Comparison of ENCODE assay signal across 1 cellular context in the genomic region with DNA sequence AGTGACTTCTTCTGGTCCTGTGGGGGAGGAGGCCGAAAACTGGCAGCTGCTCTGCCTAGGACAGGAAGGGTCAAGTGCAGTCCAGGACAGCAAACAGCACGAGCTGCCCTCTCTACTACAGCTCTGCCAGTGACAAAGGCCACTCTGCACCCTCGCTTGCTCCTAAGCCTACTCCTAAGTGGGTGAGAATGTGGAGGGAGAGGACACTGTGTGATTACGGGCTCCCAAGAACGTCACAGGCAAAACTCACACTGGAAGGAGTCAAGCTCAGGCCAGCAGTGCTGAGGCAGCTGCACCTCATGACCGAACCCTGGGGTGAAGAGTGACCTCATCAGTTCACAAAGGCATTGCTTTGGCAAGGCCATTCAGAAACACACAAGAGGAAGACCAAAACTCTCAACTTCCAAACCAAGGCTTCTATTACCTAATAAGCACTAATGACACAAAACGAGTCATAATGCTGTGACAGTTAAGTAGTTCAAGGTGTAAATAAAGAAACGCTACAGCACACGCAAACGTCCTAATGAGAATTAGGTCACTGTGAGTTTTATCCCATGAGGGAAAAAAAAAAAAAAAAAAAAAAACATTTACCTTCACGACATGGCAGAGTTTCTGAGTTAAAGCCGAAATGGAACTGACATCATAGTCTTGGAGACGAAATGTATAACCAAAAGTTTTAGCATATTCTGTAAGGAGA.
TF ChIP-seq lines count a peak whose summit lies in the region.

No MANE protein-coding gene starts in this region.

TF ChIP-seq in SK-N-SH treated with all-trans-retinoic acid at 6 μM for 48 hours, 23 proteins besides CTCF, POLR2A, EP300 and RAD21 (continued from another document):
- TF ChIP-seq, protein P1, sequence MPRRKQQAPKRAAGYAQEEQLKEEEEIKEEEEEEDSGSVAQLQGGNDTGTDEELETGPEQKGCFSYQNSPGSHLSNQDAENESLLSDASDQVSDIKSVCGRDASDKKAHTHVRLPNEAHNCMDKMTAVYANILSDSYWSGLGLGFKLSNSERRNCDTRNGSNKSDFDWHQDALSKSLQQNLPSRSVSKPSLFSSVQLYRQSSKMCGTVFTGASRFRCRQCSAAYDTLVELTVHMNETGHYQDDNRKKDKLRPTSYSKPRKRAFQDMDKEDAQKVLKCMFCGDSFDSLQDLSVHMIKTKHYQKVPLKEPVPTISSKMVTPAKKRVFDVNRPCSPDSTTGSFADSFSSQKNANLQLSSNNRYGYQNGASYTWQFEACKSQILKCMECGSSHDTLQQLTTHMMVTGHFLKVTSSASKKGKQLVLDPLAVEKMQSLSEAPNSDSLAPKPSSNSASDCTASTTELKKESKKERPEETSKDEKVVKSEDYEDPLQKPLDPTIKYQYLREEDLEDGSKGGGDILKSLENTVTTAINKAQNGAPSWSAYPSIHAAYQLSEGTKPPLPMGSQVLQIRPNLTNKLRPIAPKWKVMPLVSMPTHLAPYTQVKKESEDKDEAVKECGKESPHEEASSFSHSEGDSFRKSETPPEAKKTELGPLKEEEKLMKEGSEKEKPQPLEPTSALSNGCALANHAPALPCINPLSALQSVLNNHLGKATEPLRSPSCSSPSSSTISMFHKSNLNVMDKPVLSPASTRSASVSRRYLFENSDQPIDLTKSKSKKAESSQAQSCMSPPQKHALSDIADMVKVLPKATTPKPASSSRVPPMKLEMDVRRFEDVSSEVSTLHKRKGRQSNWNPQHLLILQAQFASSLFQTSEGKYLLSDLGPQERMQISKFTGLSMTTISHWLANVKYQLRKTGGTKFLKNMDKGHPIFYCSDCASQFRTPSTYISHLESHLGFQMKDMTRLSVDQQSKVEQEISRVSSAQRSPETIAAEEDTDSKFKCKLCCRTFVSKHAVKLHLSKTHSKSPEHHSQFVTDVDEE (CRISPR knock-in tag; IDR thresholded peaks at IDR 0.05): no peak
- TF ChIP-seq ARNTL (CRISPR knock-in tag; IDR thresholded peaks at IDR 0.05; ENCODE audit: borderline replicate concordance, low read depth) (no peak), PPARA (CRISPR knock-in tag; IDR thresholded peaks at IDR 0.05; ENCODE audit: borderline replicate concordance) (no peak), ISL1 (CRISPR knock-in tag; IDR thresholded peaks at IDR 0.05) (no peak), BACH2 (CRISPR knock-in tag; IDR thresholded peaks at IDR 0.05; ENCODE audit: borderline replicate concordance) (no peak), RARB (CRISPR knock-in tag; IDR thresholded peaks at IDR 0.05) (no peak), ZC3H10 (CRISPR knock-in tag; IDR thresholded peaks at IDR 0.05) (no peak), ESRRG (CRISPR knock-in tag; IDR thresholded peaks at IDR 0.05) (no peak)
- TF ChIP-seq, protein P2, sequence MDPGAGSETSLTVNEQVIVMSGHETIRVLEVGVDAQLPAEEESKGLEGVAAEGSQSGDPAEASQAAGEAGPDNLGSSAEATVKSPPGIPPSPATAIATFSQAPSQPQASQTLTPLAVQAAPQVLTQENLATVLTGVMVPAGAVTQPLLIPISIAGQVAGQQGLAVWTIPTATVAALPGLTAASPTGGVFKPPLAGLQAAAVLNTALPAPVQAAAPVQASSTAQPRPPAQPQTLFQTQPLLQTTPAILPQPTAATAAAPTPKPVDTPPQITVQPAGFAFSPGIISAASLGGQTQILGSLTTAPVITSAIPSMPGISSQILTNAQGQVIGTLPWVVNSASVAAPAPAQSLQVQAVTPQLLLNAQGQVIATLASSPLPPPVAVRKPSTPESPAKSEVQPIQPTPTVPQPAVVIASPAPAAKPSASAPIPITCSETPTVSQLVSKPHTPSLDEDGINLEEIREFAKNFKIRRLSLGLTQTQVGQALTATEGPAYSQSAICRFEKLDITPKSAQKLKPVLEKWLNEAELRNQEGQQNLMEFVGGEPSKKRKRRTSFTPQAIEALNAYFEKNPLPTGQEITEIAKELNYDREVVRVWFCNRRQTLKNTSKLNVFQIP (CRISPR knock-in tag; IDR thresholded peaks at IDR 0.05; ENCODE audit: borderline replicate concordance, low read depth): no peak
- TF ChIP-seq, protein P3, sequence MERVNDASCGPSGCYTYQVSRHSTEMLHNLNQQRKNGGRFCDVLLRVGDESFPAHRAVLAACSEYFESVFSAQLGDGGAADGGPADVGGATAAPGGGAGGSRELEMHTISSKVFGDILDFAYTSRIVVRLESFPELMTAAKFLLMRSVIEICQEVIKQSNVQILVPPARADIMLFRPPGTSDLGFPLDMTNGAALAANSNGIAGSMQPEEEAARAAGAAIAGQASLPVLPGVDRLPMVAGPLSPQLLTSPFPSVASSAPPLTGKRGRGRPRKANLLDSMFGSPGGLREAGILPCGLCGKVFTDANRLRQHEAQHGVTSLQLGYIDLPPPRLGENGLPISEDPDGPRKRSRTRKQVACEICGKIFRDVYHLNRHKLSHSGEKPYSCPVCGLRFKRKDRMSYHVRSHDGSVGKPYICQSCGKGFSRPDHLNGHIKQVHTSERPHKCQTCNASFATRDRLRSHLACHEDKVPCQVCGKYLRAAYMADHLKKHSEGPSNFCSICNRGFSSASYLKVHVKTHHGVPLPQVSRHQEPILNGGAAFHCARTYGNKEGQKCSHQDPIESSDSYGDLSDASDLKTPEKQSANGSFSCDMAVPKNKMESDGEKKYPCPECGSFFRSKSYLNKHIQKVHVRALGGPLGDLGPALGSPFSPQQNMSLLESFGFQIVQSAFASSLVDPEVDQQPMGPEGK (CRISPR knock-in tag; IDR thresholded peaks at IDR 0.05; ENCODE audit: borderline replicate concordance): no peak
